In the genomic region with DNA sequence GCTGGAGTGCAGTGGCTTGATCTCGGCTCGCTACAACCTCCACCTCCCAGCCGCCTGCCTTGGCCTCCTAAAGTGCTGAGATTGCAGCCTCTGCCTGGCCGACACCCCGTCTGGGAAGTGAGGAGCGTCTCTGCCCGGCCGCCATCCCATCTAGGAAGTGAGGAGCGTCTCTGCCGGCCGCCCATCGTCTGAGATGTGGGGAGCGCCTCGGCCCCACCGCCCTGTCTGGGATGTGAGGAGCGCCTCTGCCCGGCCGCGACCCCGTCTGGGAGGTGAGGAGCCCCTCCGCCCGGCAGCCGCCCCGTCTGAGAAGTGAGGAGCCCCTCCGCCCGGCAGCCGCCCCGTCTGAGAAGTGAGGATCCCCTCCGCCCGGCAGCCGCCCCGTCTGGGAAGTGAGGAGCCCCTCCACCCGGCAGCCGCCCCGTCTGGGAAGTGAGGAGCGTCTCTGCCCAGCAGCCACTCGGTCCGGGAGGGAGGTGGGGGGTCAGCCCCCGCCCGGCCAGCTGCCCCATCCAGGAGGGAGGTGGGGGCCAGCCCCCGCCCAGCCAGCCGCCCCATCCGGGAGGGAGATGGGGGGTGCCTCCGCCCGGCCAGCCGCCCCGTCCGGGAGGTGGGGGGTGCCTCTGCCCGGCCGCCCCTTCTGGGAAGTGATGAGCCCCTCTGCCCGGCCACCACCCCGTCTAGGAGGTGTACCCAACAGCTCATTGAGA, we compare ENCODE assay signal across 11 cellular contexts. TPM values are rescaled to one million over a fixed set of nuclear protein-coding genes. Genes with fewer than 3 reads are reported as not detected.
"Had no signal": no experiment of that assay in that cellular context is flagged by ENCODE, and none has a peak within 500 bp of the region (broad histone marks: within the 10 kb centered on the region; RNA-seq: fewer than 3 reads in every experiment).

No MANE protein-coding gene starts in this region.

RNA-seq across cellular contexts. Expression of a gene that starts 45.1 kb away (rescaled TPM):
- total RNA-seq: activated CD4-positive, alpha-beta memory T cell treated with anti-CD3 and anti-CD28 coated beads, Interleukin-2, amount 10 ng/mL, durations not matched to agents 7 days and 5 days; activated CD4-positive, alpha-beta T cell treated with anti-CD3 and anti-CD28 coated beads, Interleukin-2, amount 10 ng/mL, durations not matched to agents 7 days and 5 days; activated naive CD4-positive, alpha-beta T cell treated with anti-CD3 and anti-CD28 coated beads for 36 hours; activated T-helper 17 cell treated with anti-CD3 and anti-CD28 coated beads, Interleukin-2, amount 50 U/mL, for 72 hours; astrocyte; body of pancreas; cerebellum; WTC11 had no signal

RNA-seq across cellular contexts. Expression of a gene that starts 57.2 kb away (rescaled TPM):
- total RNA-seq: activated CD4-positive, alpha-beta T cell treated with anti-CD3 and anti-CD28 coated beads for 36 hours; activated naive CD4-positive, alpha-beta T cell treated with anti-CD3 and anti-CD28 coated beads for 36 hours; activated naive CD4-positive, alpha-beta T cell treated with anti-CD3 and anti-CD28 coated beads, Interleukin-2, amount 50 U/mL, for 72 hours; activated naive CD8-positive, alpha-beta T cell treated with anti-CD3 and anti-CD28 coated beads for 36 hours had no signal
